In genomic region chr11:72793081-72793451, GRCh38 we compare ENCODE assay signal across 8 cellular contexts. TPM values are rescaled to one million over a fixed set of nuclear protein-coding genes. Genes with fewer than 3 reads are reported as not detected.
DNase-seq lines count a peak whose midpoint lies in the region; ATAC-seq and TF ChIP-seq lines count a peak whose summit lies in the region.

No MANE protein-coding gene starts in this region.

- peak overlapping the region; percentile 56 to 92 (median 87) for H3K27ac ChIP-seq in BLaER1 treated with 17β-estradiol and CSF1 and Interleukin-3, amounts not matched to agents 10 nM and 100 nM
- peak overlapping the region; percentile 74 for H3K27ac ChIP-seq in KMS-11
- H3K27ac ChIP-seq in coronary artery: peak overlapping the region; percentile 89 to 93
- peak overlapping the region; percentile 98 for H3K27ac ChIP-seq in neural cell (ENCODE audit: low read length)

- no peaks in the 10 kb centered on the region for H3K9me2 ChIP-seq in neural cell (ENCODE audit: insufficient read depth, low read length)

- H3K79me2 ChIP-seq in KMS-11 (ENCODE audit: insufficient read depth, low read depth): no peaks in the 10 kb centered on the region
- H3K79me2 ChIP-seq in neural cell (replicated peaks; ENCODE audit: insufficient read depth, low read length): no peaks in the 10 kb centered on the region

- H3K27me3 ChIP-seq in BLaER1 treated with 17β-estradiol and CSF1 and Interleukin-3, amounts not matched to agents 10 nM and 100 nM: no peaks in the 10 kb centered on the region
- no peaks in the 10 kb centered on the region for H3K27me3 ChIP-seq in KMS-11 (ENCODE audit: insufficient read depth, low read depth)
- H3K27me3 ChIP-seq in neural cell (ENCODE audit: insufficient read depth, low read depth, low read length): no peaks in the 10 kb centered on the region

- ATAC-seq in HG03196 (IDR thresholded peaks at IDR 0.05; ENCODE audit: unreplicated experiment) (no peak), GM19351 (IDR thresholded peaks at IDR 0.05; ENCODE audit: unreplicated experiment) (no peak)

- H3F3A ChIP-seq in neural cell (ENCODE audit: insufficient read depth, low read length, poor library complexity, severe bottlenecking): no peaks in the 10 kb centered on the region

- H3K4me3 ChIP-seq in BLaER1 treated with 17β-estradiol and CSF1 and Interleukin-3, amounts not matched to agents 10 nM and 100 nM: peak overlapping the region in 9 of 10 experiments; percentile 5 to 74 (median 64); a peak in 13 of 20 replicates
- H3K4me3 ChIP-seq in KMS-11 (IDR thresholded peaks at IDR 0.05; ENCODE audit: insufficient read depth, low read depth, low read length) (no peak overlapping the region), coronary artery (peak overlapping the region; percentile 74), neural cell (ENCODE audit: low read length) (peak overlapping the region; percentile 75)

- H3K36me3 ChIP-seq in BLaER1 treated with 17β-estradiol and CSF1 and Interleukin-3, amounts not matched to agents 10 nM and 100 nM: no peaks in the 10 kb centered on the region
- H3K36me3 ChIP-seq in KMS-11 (ENCODE audit: insufficient read depth) (no peaks in the 10 kb centered on the region), neural cell (ENCODE audit: insufficient read depth, low read length) (no peaks in the 10 kb centered on the region)

- no peaks in the 10 kb centered on the region for H4K20me1 ChIP-seq in BLaER1 treated with 17β-estradiol and CSF1 and Interleukin-3, amounts not matched to agents 10 nM and 100 nM
- H4K20me1 ChIP-seq in KMS-11 (ENCODE audit: insufficient read depth) (no peaks in the 10 kb centered on the region), neural cell (ENCODE audit: insufficient read depth) (no peaks in the 10 kb centered on the region)

- no peak for TF ChIP-seq RAD21 in neural cell (conservative IDR thresholded peaks at IDR 0.05)

- H2AFZ ChIP-seq in KMS-11 (ENCODE audit: low read depth) (peak overlapping the region; percentile 89), neural cell (ENCODE audit: low read depth, low read length) (peak overlapping the region; percentile 91)

- H3K4me2 ChIP-seq in BLaER1 treated with 17β-estradiol and CSF1 and Interleukin-3, amounts not matched to agents 10 nM and 100 nM: peak overlapping the region; percentile 64 to 89 (median 73)
- peak overlapping the region; percentile 63 for H3K4me2 ChIP-seq in KMS-11
- H3K4me2 ChIP-seq in neural cell (ENCODE audit: low read length): peak overlapping the region; percentile 85

- no peak for DNase-seq in coronary artery (ENCODE audit: low spot score)
- no peak for DNase-seq in cortex of kidney (lab: John Stamatoyannopoulos, UW)
- DNase-seq in HT-29 (ENCODE audit: low spot score): no peak

- TF ChIP-seq EP300 in neural cell (conservative IDR thresholded peaks at IDR 0.05; ENCODE audit: poor library complexity, severe bottlenecking): no peak

- H3K9me3 ChIP-seq in BLaER1 treated with 17β-estradiol and CSF1 and Interleukin-3, amounts not matched to agents 10 nM and 100 nM (replicated peaks in 1 of 11): no peaks in the 10 kb centered on the region
- no peaks in the 10 kb centered on the region for H3K9me3 ChIP-seq in neural cell (ENCODE audit: low read length)

- H3K9ac ChIP-seq in BLaER1 treated with 17β-estradiol and CSF1 and Interleukin-3, amounts not matched to agents 10 nM and 100 nM: peak overlapping the region; percentile 65 to 90 (median 82); a peak in 21 of 22 replicates
- H3K9ac ChIP-seq in KMS-11: peak overlapping the region; percentile 49; the same call in 1 of the 2 replicates
- peak overlapping the region; percentile 93 for H3K9ac ChIP-seq in neural cell (ENCODE audit: low read length)

- peaks cover 34 to 76% (median 57%) of the 10 kb centered on the region in 10 experiments for H3K4me1 ChIP-seq in BLaER1 treated with 17β-estradiol and CSF1 and Interleukin-3, amounts not matched to agents 10 nM and 100 nM
- peaks cover 19% of the 10 kb centered on the region for H3K4me1 ChIP-seq in KMS-11 (ENCODE audit: low read depth, poor library complexity, severe bottlenecking)

- no peak for TF ChIP-seq CTCF in KMS-11 (conservative IDR thresholded peaks at IDR 0.05; ENCODE audit: low read depth, low read length)
- no peak for TF ChIP-seq CTCF in coronary artery (IDR thresholded peaks at IDR 0.05)
- TF ChIP-seq CTCF in neural cell (IDR thresholded peaks at IDR 0.05; ENCODE audit: poor library complexity, severe bottlenecking): no peak

TF ChIP-seq in neural cell, 6 proteins besides CTCF, POLR2A, EP300 and RAD21:
- TF ChIP-seq REST (IDR thresholded peaks at IDR 0.05; ENCODE audit: borderline replicate concordance) (no peak), MXI1 (conservative IDR thresholded peaks at IDR 0.05; ENCODE audit: poor library complexity, severe bottlenecking) (no peak), EZH2 (IDR thresholded peaks at IDR 0.05; ENCODE audit: borderline replicate concordance, insufficient read depth, low read length, poor library complexity, severe bottlenecking) (no peak), SMC3 (conservative IDR thresholded peaks at IDR 0.05; ENCODE audit: poor library complexity) (no peak), TAF1 (IDR thresholded peaks at IDR 0.05; ENCODE audit: low read depth) (no peak), POLR2AphosphoS5 (IDR thresholded peaks at IDR 0.05) (no peak)

RNA-seq across cellular contexts. Expression of gene STARD10, which starts 0.8 kb away (rescaled TPM):
- 24.1 and 29.0 TPM in 2 replicates for polyA plus RNA-seq in neural cell
- polyA minus RNA-seq in neural cell: 22.2 and 22.3 TPM in 2 replicates
- 1,082 and 1,283 TPM in 2 replicates for total RNA-seq in HT-29 (2014; rRNA removed; shearing (Covaris generic))

RNA-seq across cellular contexts. Expression of gene ATG16L2, which starts 21.1 kb away (rescaled TPM):
- 9.4 and 10.6 TPM in 2 replicates for polyA plus RNA-seq in neural cell
- polyA minus RNA-seq in neural cell: 3.2 and 6.3 TPM in 2 replicates
- 10.4 and 11.4 TPM in 2 replicates for total RNA-seq in HT-29 (2014; rRNA removed; shearing (Covaris generic))

RNA-seq across cellular contexts. Expression of gene ARAP1, which starts 40.9 kb away (rescaled TPM):
- 1.8 and 3.5 TPM in 2 replicates for polyA plus RNA-seq in neural cell
- 0.49 and 1.3 TPM in 2 replicates for polyA minus RNA-seq in neural cell
- total RNA-seq in HT-29 (2014; rRNA removed; shearing (Covaris generic)): 109 and 161 TPM in 2 replicates
